Comparison of ENCODE assay signal across 33 cellular contexts in genomic region chr1:187790724-187791123, GRCh38.
"Had no signal": no experiment of that assay in that cellular context is flagged by ENCODE, and none has a peak within 500 bp of the region (broad histone marks: within the 10 kb centered on the region; RNA-seq: fewer than 3 reads in every experiment).

No MANE protein-coding gene starts in this region.

- DNase-seq: activated effector memory CD4-positive, alpha-beta T cell treated with anti-CD3 and anti-CD28 coated beads, Interleukin-2, amount 50 U/mL, for 16 hours; activated effector memory CD4-positive, alpha-beta T cell treated with Interleukin-2 at 50 U/mL for 16 hours; activated gamma-delta T cell; activated gamma-delta T cell treated with Interleukin-2 at 50 U/mL for 16 hours; activated naive CD4-positive, alpha-beta T cell; activated naive CD4-positive, alpha-beta T cell treated with anti-CD3 and anti-CD28 coated beads for 36 hours; activated naive CD4-positive, alpha-beta T cell treated with anti-CD3 and anti-CD28 coated beads, Interleukin-2, amount 10 ng/mL, durations not matched to agents 7 days and 5 days; activated naive CD4-positive, alpha-beta T cell treated with anti-CD3 and anti-CD28 coated beads, Interleukin-2, amount 50 U/mL, for 16 hours; activated naive CD4-positive, alpha-beta T cell treated with Interleukin-2 at 50 U/mL for 16 hours; activated naive CD8-positive, alpha-beta T cell treated with anti-CD3 and anti-CD28 coated beads for 36 hours; activated naive CD8-positive, alpha-beta T cell treated with anti-CD3 and anti-CD28 coated beads, Interleukin-2, amount 10 ng/mL, durations not matched to agents 7 days and 5 days; activated naive CD8-positive, alpha-beta T cell treated with anti-CD3 and anti-CD28 coated beads, Interleukin-2, amount 50 U/mL, for 24 hours; activated T-cell treated with anti-CD3 and anti-CD28 coated beads, Interleukin-2, amount 50 U/mL, for 1 hour; activated T-cell treated with anti-CD3 and anti-CD28 coated beads, Interleukin-2, amount 50 U/mL, for 24 hours; activated T-cell treated with anti-CD3 and anti-CD28 coated beads, Interleukin-2, amount 50 U/mL, for 4 hours; activated T-cell treated with anti-CD3 and anti-CD28 coated beads, Interleukin-2, amount 50 U/mL, for 48 hours; activated T-cell treated with anti-CD3 and anti-CD28 coated beads, Interleukin-2, amount 50 U/mL, for 72 hours; adrenal gland; amniotic stem cell; amygdala; anterior cingulate cortex; body of pancreas; brain microvascular endothelial cell; caudate nucleus; central memory CD4-positive, alpha-beta T cell; cerebellar nuclear complex had no signal

- H3K27me3 ChIP-seq: adrenal gland, ascending aorta, body of pancreas, brain microvascular endothelial cell, breast epithelium, cardiac muscle cell had no signal

- H3K4me1 ChIP-seq: adrenal gland, ascending aorta, body of pancreas, breast epithelium had no signal

- H3K27ac ChIP-seq: adrenal gland, ascending aorta, body of pancreas, brain microvascular endothelial cell, breast epithelium, cardiac muscle cell had no signal

- FAIRE-seq: astrocyte, bronchial epithelial cell had no signal

- H3K36me3 ChIP-seq: adrenal gland, ascending aorta, brain microvascular endothelial cell, breast epithelium, cardiac muscle cell had no signal

- ATAC-seq: activated naive CD4-positive, alpha-beta T cell treated with anti-CD3 and anti-CD28 coated beads, Interleukin-2, amount 50 U/mL, for 72 hours; activated naive CD8-positive, alpha-beta T cell treated with anti-CD3 and anti-CD28 coated beads, Interleukin-2, amount 50 U/mL, for 24 hours; activated T-cell treated with anti-CD3 and anti-CD28 coated beads, Interleukin-2, amount 50 U/mL, for 4 hours; activated T-cell treated with anti-CD3 and anti-CD28 coated beads, Interleukin-2, amount 50 U/mL, for 72 hours; activated T-helper 17 cell treated with anti-CD3 and anti-CD28 coated beads, Interleukin-2, amount 50 U/mL, for 72 hours; body of pancreas had no signal

- H3K9me3 ChIP-seq: adrenal gland, ascending aorta, body of pancreas, breast epithelium had no signal

- H3K4me3 ChIP-seq: adrenal gland, ascending aorta, body of pancreas, breast epithelium, cardiac muscle cell had no signal
